In the genomic region with DNA sequence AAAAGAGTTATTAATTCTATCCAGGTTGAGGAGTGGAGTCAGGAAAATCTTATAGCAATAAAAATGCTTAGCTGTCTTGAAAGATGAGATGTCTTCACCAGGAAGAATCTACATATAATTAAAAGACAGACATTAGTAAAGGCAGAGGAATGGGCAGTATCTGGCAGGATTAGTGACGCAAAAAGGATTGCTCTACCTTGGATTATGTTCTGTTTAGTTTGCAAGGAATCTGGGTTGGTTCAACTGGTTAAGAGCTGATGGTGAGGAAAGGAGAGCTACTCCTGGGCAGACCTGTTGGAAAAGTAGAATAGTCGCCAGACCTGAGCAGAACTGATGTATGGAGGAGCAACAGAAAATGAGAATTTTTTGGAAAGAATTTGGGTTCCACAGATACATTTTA, we compare ENCODE assay signal across 15 cellular contexts.
DNase-seq lines count a peak whose midpoint lies in the region; ATAC-seq, FAIRE-seq and TF ChIP-seq lines count a peak whose summit lies in the region.
"Had no signal": no experiment of that assay in that cellular context is flagged by ENCODE, and none has a peak within 500 bp of the region (broad histone marks: within the 10 kb centered on the region; RNA-seq: fewer than 3 reads in every experiment).

No MANE protein-coding gene starts in this region.

- DNase-seq in A549 (ENCODE audit: low read depth in 1 of 2, low spot score in 1 of 2) = no peak
- DNase-seq in H9 = no peak
- DNase-seq in right lobe of liver = no peak
- no peak for DNase-seq in neural progenitor cell (ENCODE audit: low spot score)
- no peak for DNase-seq in endothelial cell (ENCODE audit: low spot score)
- no peak for DNase-seq in activated T-cell treated with anti-CD3 and anti-CD28 coated beads, Interleukin-2, amount 50 U/mL, for 4 hours
- DNase-seq in coronary artery (ENCODE audit: low spot score) = no peak
- no peak for DNase-seq in glomerular visceral epithelial cell (ENCODE audit: extremely low spot score)
- DNase-seq: C1 segment of cervical spinal cord; Calu3; CD4-positive, alpha-beta T cell; DMS79; GM23248 had no signal

- H3K27me3 ChIP-seq in H9 (ENCODE audit: insufficient read depth, low read length) = no peaks in the 10 kb centered on the region
- H3K27me3 ChIP-seq in right lobe of liver = no peaks in the 10 kb centered on the region
- H3K27me3 ChIP-seq in neural progenitor cell = no peaks in the 10 kb centered on the region

- H3K36me3 ChIP-seq in right lobe of liver (no peaks in the 10 kb centered on the region), neural progenitor cell (no peaks in the 10 kb centered on the region)

- no peak overlapping the region for H3T11ph ChIP-seq in H9 (ENCODE audit: low read length)

- no peak overlapping the region for H4K5ac ChIP-seq in H9 (ENCODE audit: insufficient read length, low read depth, low read length)

- TF ChIP-seq RAD21 in A549 (conservative IDR thresholded peaks at IDR 0.05 in 1 of 2, IDR thresholded peaks at IDR 0.05 in 1 of 2) = no peak

- no peaks in the 10 kb centered on the region for H3K9me3 Mint-ChIP-seq in H9
- H3K9me3 Mint-ChIP-seq in neural progenitor cell = no peaks in the 10 kb centered on the region
- H3K9me3 Mint-ChIP-seq in endothelial cell (ENCODE audit: unreplicated experiment) = no peaks in the 10 kb centered on the region
- H3K9me3 Mint-ChIP-seq in activated T-cell treated with anti-CD3 and anti-CD28 coated beads, Interleukin-2, amount 50 U/mL, for 4 hours = no peaks in the 10 kb centered on the region
- H3K9me3 Mint-ChIP-seq: CD4-positive, alpha-beta T cell had no signal

- no peak overlapping the region for H4K91ac ChIP-seq in H9 (ENCODE audit: insufficient read length, low read depth, low read length)

- ATAC-seq in A549 (no peak), right lobe of liver (peak in 1 of 4 donors; percentile 14)
- no peak for ATAC-seq in activated T-cell treated with anti-CD3 and anti-CD28 coated beads, Interleukin-2, amount 50 U/mL, for 4 hours

- no peak overlapping the region for H4K8ac ChIP-seq in H9 (replicated peaks; ENCODE audit: insufficient read length, low read depth, low read length)

- H3K27ac Mint-ChIP-seq in H9 (peak overlapping the region; percentile 3 to 21 (median 5); a peak in 3 of 7 replicates), neural progenitor cell (no peak overlapping the region), endothelial cell (ENCODE audit: unreplicated experiment) (no peak overlapping the region)
- H3K27ac Mint-ChIP-seq: B cell; CD4-positive, alpha-beta T cell had no signal

- no peak overlapping the region for H2BK5ac ChIP-seq in H9 (ENCODE audit: insufficient read length, low read length)

- no peak overlapping the region for H2BK120ac ChIP-seq in H9 (ENCODE audit: low read depth, low read length, poor library complexity, severe bottlenecking)

- intact Hi-C loops in right lobe of liver (cut with DNase I) = no loop called here

- H3K79me1 ChIP-seq in H9 (ENCODE audit: insufficient read depth, low read depth, low read length, poor library complexity, severe bottlenecking) = no peaks in the 10 kb centered on the region

- H3K4me2 ChIP-seq in A549 = peak overlapping the region; percentile 43; the same call in 2 of the 3 replicates
- H3K4me2 ChIP-seq in H9 (ENCODE audit: insufficient read depth, insufficient read length, low read length) = no peak overlapping the region
- H3K4me2 ChIP-seq in neural progenitor cell = peak overlapping the region; percentile 62

- CTCF ChIA-PET in A549 (lab: Yijun Ruan, JAX) = interaction anchor here (2.5 kb wide), 1 partner anchor 11 kb away, joined by 5 read pairs; no protein-coding TSS in a partner anchor

- FAIRE-seq in A549 (lab: Jason Lieb, UNC) = no peak
- FAIRE-seq: GM12891 had no signal

- H3K79me2 ChIP-seq in H9 (ENCODE audit: insufficient read depth, low read length) (no peaks in the 10 kb centered on the region), neural progenitor cell (ENCODE audit: low read depth) (no peaks in the 10 kb centered on the region)

- H3K27me3 Mint-ChIP-seq in H9 (ENCODE audit: low read depth) = no peaks in the 10 kb centered on the region
- no peaks in the 10 kb centered on the region for H3K27me3 Mint-ChIP-seq in neural progenitor cell (ENCODE audit: insufficient read depth, low read depth)
- H3K27me3 Mint-ChIP-seq in endothelial cell (ENCODE audit: unreplicated experiment) = peaks cover 6% of the 10 kb centered on the region
- peaks cover 21% of the 10 kb centered on the region for H3K27me3 Mint-ChIP-seq in activated T-cell treated with anti-CD3 and anti-CD28 coated beads, Interleukin-2, amount 50 U/mL, for 4 hours (ENCODE audit: low read depth)

- H3K36me3 Mint-ChIP-seq in H9 (ENCODE audit: insufficient read depth in 1 of 3, low read depth in 3 of 3) = peaks cover 4 to 18% (median 4%) of the 10 kb centered on the region in 3 experiments
- peaks cover 9% of the 10 kb centered on the region for H3K36me3 Mint-ChIP-seq in neural progenitor cell
- no peaks in the 10 kb centered on the region for H3K36me3 Mint-ChIP-seq in endothelial cell (ENCODE audit: low read depth, unreplicated experiment)
- H3K36me3 Mint-ChIP-seq in activated T-cell treated with anti-CD3 and anti-CD28 coated beads, Interleukin-2, amount 50 U/mL, for 4 hours (ENCODE audit: insufficient read depth) = no peaks in the 10 kb centered on the region

- H3K14ac ChIP-seq in H9 (ENCODE audit: insufficient read depth, low read length) = no peak overlapping the region

- no peak overlapping the region for H2BK20ac ChIP-seq in H9 (ENCODE audit: low read depth, low read length, poor library complexity, severe bottlenecking)

- H3K9ac ChIP-seq in H9 (ENCODE audit: extremely low read depth, insufficient read length, low read length) (no peak overlapping the region), neural progenitor cell (no peak overlapping the region)
- H3K9ac ChIP-seq: GM23248 had no signal

- no peak overlapping the region for H3K27ac ChIP-seq in A549
- H3K27ac ChIP-seq in H9 (ENCODE audit: insufficient read length, low read depth, low read length) = no peak overlapping the region
- peak overlapping the region in 2 of 3 donors; percentile 46 to 74 for H3K27ac ChIP-seq in right lobe of liver
- H3K27ac ChIP-seq in neural progenitor cell = no peak overlapping the region
- no peak overlapping the region for H3K27ac ChIP-seq in coronary artery
- H3K27ac ChIP-seq: GM23248 had no signal

- H3K4ac ChIP-seq in H9 (ENCODE audit: low read depth, low read length) = no peak overlapping the region

- WGBS in A549 (ENCODE audit: missing lambda C conversion rate) = 100% methylated on average over 2 of the region's 2 CpGs
- WGBS in H9 (ENCODE audit: extremely low coverage, insufficient read length, low lambda C conversion rate) = no CpG with 5 or more reads among the region's 2 CpGs
- WGBS in right lobe of liver (ENCODE audit: insufficient coverage, low coverage, low lambda C conversion rate, missing lambda C conversion rate) = 88% methylated on average over 1 of the region's 2 CpGs

- POLR2A ChIA-PET in A549 (lab: Yijun Ruan, JAX) = no interaction called here

- no peak overlapping the region for H2BK12ac ChIP-seq in H9 (ENCODE audit: insufficient read length, low read depth, low read length)

- H3K4me1 Mint-ChIP-seq in H9 = peaks cover 43 to 45% of the 10 kb centered on the region in 2 experiments
- H3K4me1 Mint-ChIP-seq in neural progenitor cell = peaks cover 45% of the 10 kb centered on the region
- peaks cover 32% of the 10 kb centered on the region for H3K4me1 Mint-ChIP-seq in endothelial cell (ENCODE audit: unreplicated experiment)
- peaks cover 15% of the 10 kb centered on the region for H3K4me1 Mint-ChIP-seq in activated T-cell treated with anti-CD3 and anti-CD28 coated beads, Interleukin-2, amount 50 U/mL, for 4 hours (ENCODE audit: low read depth)
- H3K4me1 Mint-ChIP-seq: B cell had no signal

- peaks cover 15% of the 10 kb centered on the region for H3F3A ChIP-seq in neural progenitor cell (ENCODE audit: low read depth)

- H3K4me3 Mint-ChIP-seq in H9 (no peak overlapping the region), neural progenitor cell (no peak overlapping the region), endothelial cell (ENCODE audit: unreplicated experiment) (no peak overlapping the region)
- no peak overlapping the region for H3K4me3 Mint-ChIP-seq in activated T-cell treated with anti-CD3 and anti-CD28 coated beads, Interleukin-2, amount 50 U/mL, for 4 hours
- H3K4me3 Mint-ChIP-seq: B cell; CD4-positive, alpha-beta T cell had no signal

- H3K56ac ChIP-seq in H9 (ENCODE audit: insufficient read length, low read depth, low read length) = no peak overlapping the region

- H3K4me3 ChIP-seq in A549 (no peak overlapping the region), right lobe of liver (no peak overlapping the region), neural progenitor cell (no peak overlapping the region), coronary artery (no peak overlapping the region)
- H3K4me3 ChIP-seq: GM23248 had no signal

- TF ChIP-seq CTCF in A549 (IDR thresholded peaks at IDR 0.05) (no peak), H9 (conservative IDR thresholded peaks at IDR 0.05) (no peak), right lobe of liver (IDR thresholded peaks at IDR 0.05) (no peak), neural progenitor cell (IDR thresholded peaks at IDR 0.05) (no peak), endothelial cell (IDR thresholded peaks at IDR 0.05; ENCODE audit: unreplicated experiment) (no peak), coronary artery (IDR thresholded peaks at IDR 0.05) (no peak)

- H3K9me3 ChIP-seq in A549 (no peaks in the 10 kb centered on the region), H9 (ENCODE audit: control insufficient read depth, low read depth, low read length) (no peaks in the 10 kb centered on the region), right lobe of liver (no peaks in the 10 kb centered on the region), neural progenitor cell (ENCODE audit: low read depth) (no peaks in the 10 kb centered on the region)

- H3K23me2 ChIP-seq in H9 (ENCODE audit: insufficient read length, low read depth, low read length, poor library complexity, severe bottlenecking) = no peaks in the 10 kb centered on the region

- H4K20me1 ChIP-seq in H9 (ENCODE audit: control insufficient read depth, insufficient read depth, insufficient read length) (no peaks in the 10 kb centered on the region), neural progenitor cell (ENCODE audit: low read depth) (no peaks in the 10 kb centered on the region)

- no peak overlapping the region for H2AK5ac ChIP-seq in H9 (ENCODE audit: insufficient read length, low read length)

- TF ChIP-seq POLR2A in A549 (IDR thresholded peaks at IDR 0.05; ENCODE audit: low read length) (no peak), right lobe of liver (IDR thresholded peaks at IDR 0.05) (no peak)

- H3K23ac ChIP-seq in H9 (ENCODE audit: insufficient read length, low read depth, low read length) = no peak overlapping the region

- H2BK15ac ChIP-seq in H9 (ENCODE audit: low read depth, low read length) = no peak overlapping the region

- H3K4me1 ChIP-seq in A549 (peaks cover 35% of the 10 kb centered on the region), H9 (ENCODE audit: insufficient read depth, low read length) (peaks cover 5% of the 10 kb centered on the region; the same call in 1 of the 2 replicates), right lobe of liver (peaks cover 0 to 59% (median 10%) of the 10 kb centered on the region in 4 donors), neural progenitor cell (peaks cover 38% of the 10 kb centered on the region)

- no peak for TF ChIP-seq EP300 in A549 (IDR thresholded peaks at IDR 0.05)

- H2AFZ ChIP-seq in H9 (ENCODE audit: low read length) = no peak overlapping the region
- H2AFZ ChIP-seq in neural progenitor cell (replicated peaks) = no peak overlapping the region
- H2AFZ ChIP-seq: GM23248 had no signal

- no peak overlapping the region for H3K18ac ChIP-seq in H9 (ENCODE audit: insufficient read length, low read depth, low read length)

Comparison
In these comparisons a context has a peak if more than half of its experiments do, and no peak if none do; other contexts are left out.
1. H3K27ac ChIP-seq: peak in right lobe of liver (2 of 3); none in A549 (0 of 2), H9 (single experiment), neural progenitor cell (single experiment) and coronary artery (0 of 2).
2. H3K27ac Mint-ChIP-seq: peak in H9 (3 of 3); none in neural progenitor cell (single experiment) and endothelial cell (single experiment).